ENCODE assay signal across 33 cellular contexts in genomic region chr2:218193716-218194115, GRCh38. TPM values are rescaled to one million over a fixed set of nuclear protein-coding genes. Genes with fewer than 3 reads are reported as not detected.
"Had no signal": no experiment of that assay in that cellular context is flagged by ENCODE, and none has a peak within 500 bp of the region (broad histone marks: within the 10 kb centered on the region; RNA-seq: fewer than 3 reads in every experiment).

No MANE protein-coding gene starts in this region.

- H3K27me3 ChIP-seq: left lung, neural progenitor cell, neutrophil, ovary, right atrium auricular region, right lobe of liver, tibial nerve, uterus had no signal

- FAIRE-seq: islet of Langerhans, kidney had no signal

- H3K4me2 ChIP-seq: neural progenitor cell, smooth muscle cell had no signal

- H3K36me3 ChIP-seq: left lung, lower lobe of right lung, neural progenitor cell, neutrophil, ovary, right atrium auricular region, right lobe of liver, tibial nerve, uterus had no signal

- H3K9me3 ChIP-seq: left lung, lower lobe of right lung, neutrophil, ovary, right atrium auricular region, right lobe of liver, tibial nerve, uterus had no signal

- H3K4me1 ChIP-seq: lower lobe of right lung, right atrium auricular region, right lobe of liver, tibial nerve, uterus had no signal

- H3K27ac ChIP-seq: left lung, lower lobe of right lung, neural progenitor cell, ovary, right atrium auricular region, right lobe of liver, tibial nerve, uterus had no signal

- H2AFZ ChIP-seq: neural progenitor cell had no signal

- H3K4me3 ChIP-seq: left lung, lower lobe of right lung, neural progenitor cell, ovary, right atrium auricular region, right lobe of liver, smooth muscle cell, tibial nerve, uterus had no signal

- DNase-seq: immature natural killer cell; kidney; left colon; left lung; lower lobe of right lung; mammary epithelial cell; mesenchymal stem cell; naive B cell; natural killer cell; nephron progenitor cell; occipital lobe; ovary; right lobe of liver; stimulated activated CD4-positive, alpha-beta T cell treated with anti-CD3 and anti-CD28 coated beads, Interleukin-1b, Interleukin-23, amount 100 ng/mL, for 48 hours; stimulated activated CD4-positive, alpha-beta T cell treated with anti-CD3 and anti-CD28 coated beads, Interleukin-2, amount 100 ng/mL, for 48 hours; stimulated activated CD4-positive, alpha-beta T cell treated with anti-CD3 and anti-CD28 coated beads, Interleukin-4, amount 100 ng/mL, for 4 hours; stimulated activated CD8-positive, alpha-beta memory T cell treated with anti-CD3 and anti-CD28 coated beads, Interleukin-4, amount 100 ng/mL, for 48 hours; stimulated activated naive CD4-positive, alpha-beta T cell treated with Interleukin-2 at 50 U/mL for 16 hours; stimulated activated naive CD8-positive, alpha-beta T cell treated with anti-CD3 and anti-CD28 coated beads, Interleukin-15, amount 100 ng/mL, for 72 hours; substantia nigra; uterus had no signal

RNA-seq across cellular contexts. Expression of gene CXCR1, which starts 27.0 kb away (rescaled TPM):
- total RNA-seq: mesothelial cell of epicardium, occipital lobe, progenitor cell of endocrine pancreas, pulmonary artery endothelial cell, renal cortical epithelial cell, smooth muscle cell, temporal lobe, ureter had no signal
